Comparison of ENCODE assay signal across 13 cellular contexts in the genomic region with DNA sequence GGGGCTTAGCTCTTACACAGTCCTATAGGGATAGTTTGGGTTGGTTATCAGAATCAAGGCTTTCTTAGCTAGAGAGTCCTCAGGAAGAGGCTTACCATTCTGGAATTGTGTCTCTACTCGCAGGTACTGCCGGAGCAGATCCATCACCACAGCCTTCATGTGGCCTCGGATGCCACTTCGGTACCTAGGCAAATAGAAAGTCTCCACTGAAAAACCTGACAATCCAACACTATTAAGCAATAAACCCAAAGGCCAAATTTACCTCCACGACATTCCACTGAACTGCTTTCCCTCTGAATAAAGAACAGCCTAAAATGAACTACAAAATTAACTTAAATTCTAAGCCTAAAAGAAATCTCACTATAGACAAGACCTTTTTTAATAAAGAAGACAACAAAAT.
DNase-seq lines count a peak whose midpoint lies in the region; ATAC-seq and TF ChIP-seq lines count a peak whose summit lies in the region.
"Had no signal": no experiment of that assay in that cellular context is flagged by ENCODE, and none has a peak within 500 bp of the region (broad histone marks: within the 10 kb centered on the region; RNA-seq: fewer than 3 reads in every experiment).

No MANE protein-coding gene starts in this region.

- ATAC-seq in right cardiac atrium (peak in 1 of 2 donors; percentile 20), Right ventricle myocardium superior (ENCODE audit: poor library complexity) (no peak), GM19324 (IDR thresholded peaks at IDR 0.05; ENCODE audit: low FRiP score, unreplicated experiment) (no peak)
- ATAC-seq: GM23338 had no signal

- no peaks in the 10 kb centered on the region for H3K9me3 Mint-ChIP-seq in nephron progenitor cell
- no peaks in the 10 kb centered on the region for H3K9me3 Mint-ChIP-seq in activated CD4-positive, alpha-beta T cell treated with anti-CD3 and anti-CD28 coated beads, Interleukin-2, amount 10 ng/mL, durations not matched to agents 24 days and 14 days
- H3K9me3 Mint-ChIP-seq: CD4-positive, alpha-beta memory T cell; GM23338 had no signal

- peak overlapping the region; percentile 27 for H3K27ac Mint-ChIP-seq in nephron progenitor cell
- no peak overlapping the region for H3K27ac Mint-ChIP-seq in activated CD4-positive, alpha-beta T cell treated with anti-CD3 and anti-CD28 coated beads, Interleukin-2, amount 10 ng/mL, durations not matched to agents 24 days and 14 days
- H3K27ac Mint-ChIP-seq: B cell, GM23338 had no signal

- H3K27me3 Mint-ChIP-seq in nephron progenitor cell (ENCODE audit: low read depth, poor library complexity): no peaks in the 10 kb centered on the region
- H3K27me3 Mint-ChIP-seq in activated CD4-positive, alpha-beta T cell treated with anti-CD3 and anti-CD28 coated beads, Interleukin-2, amount 10 ng/mL, durations not matched to agents 24 days and 14 days: no peaks in the 10 kb centered on the region
- H3K27me3 Mint-ChIP-seq: B cell; CD4-positive, alpha-beta memory T cell had no signal

- H3K9me3 ChIP-seq in right cardiac atrium (ENCODE audit: control insufficient read depth, low read length) (no peaks in the 10 kb centered on the region), adrenal gland (replicated peaks in 1 of 3) (no peaks in the 10 kb centered on the region)

- H3K36me3 ChIP-seq in adrenal gland (replicated peaks in 1 of 2): peaks cover 0 to 54% of the 10 kb centered on the region in 2 donors

- H3K4me1 ChIP-seq in right cardiac atrium (ENCODE audit: control insufficient read depth, insufficient read depth, low read length) (no peaks in the 10 kb centered on the region), adrenal gland (replicated peaks in 1 of 2) (peaks cover 12 to 17% of the 10 kb centered on the region in 2 donors)

- peaks cover 61% of the 10 kb centered on the region for H3K36me3 Mint-ChIP-seq in nephron progenitor cell (ENCODE audit: low read depth)
- peaks cover 47% of the 10 kb centered on the region for H3K36me3 Mint-ChIP-seq in activated CD4-positive, alpha-beta T cell treated with anti-CD3 and anti-CD28 coated beads, Interleukin-2, amount 10 ng/mL, durations not matched to agents 24 days and 14 days (ENCODE audit: low read depth)

- TF ChIP-seq CTCF in adrenal gland (IDR thresholded peaks at IDR 0.05) (no peak), nephron progenitor cell (IDR thresholded peaks at IDR 0.05) (no peak)

- TF ChIP-seq POLR2A in adrenal gland (IDR thresholded peaks at IDR 0.05): no peak

- H3K4me3 ChIP-seq in right cardiac atrium (ENCODE audit: low read length) (no peak overlapping the region), adrenal gland (no peak overlapping the region)
- H3K4me3 ChIP-seq: GM23338 had no signal

- 92% methylated on average over 5 of the region's 5 CpGs for WGBS in right cardiac atrium
- WGBS in adrenal gland, 4 donors: 53 to 64% (median 61%) methylated on average over 5 of the region's 5 CpGs

- H3K27me3 ChIP-seq in right cardiac atrium (ENCODE audit: control insufficient read depth, insufficient read depth) (no peaks in the 10 kb centered on the region), adrenal gland (no peaks in the 10 kb centered on the region)

- intact Hi-C loops in right cardiac atrium (cut with DNase I) (no loop called here), Right ventricle myocardium superior (cut with DNase I) (no loop called here), adrenal gland (cut with DNase I) (loop anchor here in 1 of 2 donors (10.0 kb wide), 1 partner anchor 46 kb away; no protein-coding TSS in a partner anchor)
- intact Hi-C loops in activated CD4-positive, alpha-beta T cell treated with anti-CD3 and anti-CD28 coated beads, Interleukin-2, amount 10 ng/mL, durations not matched to agents 24 days and 14 days (cut with micrococcal nuclease): no loop called here

- no peaks in the 10 kb centered on the region for H3K4me1 Mint-ChIP-seq in nephron progenitor cell
- H3K4me1 Mint-ChIP-seq in activated CD4-positive, alpha-beta T cell treated with anti-CD3 and anti-CD28 coated beads, Interleukin-2, amount 10 ng/mL, durations not matched to agents 24 days and 14 days: no peaks in the 10 kb centered on the region
- H3K4me1 Mint-ChIP-seq: B cell; CD4-positive, alpha-beta memory T cell; GM23338 had no signal

- DNase-seq in right cardiac atrium (no peak), Right ventricle myocardium superior (no peak), adrenal gland (no peak), nephron progenitor cell (no peak)
- no peak for DNase-seq in NK-92 treated with Interleukin-12 subunit alpha and Interleukin-12 subunit beta, amount 100 ng/mL, for 24 hours (lab: John Stamatoyannopoulos, UW)
- DNase-seq in activated CD4-positive, alpha-beta T cell treated with anti-CD3 and anti-CD28 coated beads, Interleukin-2, amount 10 ng/mL, durations not matched to agents 24 days and 14 days: no peak
- DNase-seq: DMS153 had no signal

- H3K4me3 Mint-ChIP-seq in nephron progenitor cell: no peak overlapping the region
- no peak overlapping the region for H3K4me3 Mint-ChIP-seq in activated CD4-positive, alpha-beta T cell treated with anti-CD3 and anti-CD28 coated beads, Interleukin-2, amount 10 ng/mL, durations not matched to agents 24 days and 14 days
- H3K4me3 Mint-ChIP-seq: B cell; CD4-positive, alpha-beta memory T cell; GM23338 had no signal

- peak overlapping the region; percentile 62 for H3K27ac ChIP-seq in right cardiac atrium (ENCODE audit: low read length)
- peak overlapping the region in 3 of 5 donors; percentile 7 to 70 (median 47) for H3K27ac ChIP-seq in adrenal gland
- H3K27ac ChIP-seq: C4-2B, HL-60 had no signal
